In the genomic region with DNA sequence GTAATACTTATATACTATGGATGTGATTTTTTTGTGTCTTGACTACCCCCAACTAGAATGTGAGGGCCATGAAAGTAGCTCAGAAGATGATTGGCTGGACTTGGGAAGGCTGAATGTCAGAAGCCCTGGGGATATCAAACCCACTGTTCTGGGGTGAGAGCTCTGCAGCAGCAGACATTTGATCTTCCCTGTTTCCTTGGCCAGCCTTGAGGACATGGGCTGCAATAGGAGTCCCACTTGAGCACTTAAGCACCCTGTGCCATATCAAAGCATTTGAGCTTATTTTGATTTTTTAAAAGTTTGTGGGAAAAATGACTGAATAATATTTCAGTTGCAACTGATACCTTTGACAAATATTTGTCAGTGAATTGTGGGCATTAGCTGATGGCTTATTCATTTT, we compare ENCODE assay signal across 22 cellular contexts. TPM values are rescaled to one million over a fixed set of nuclear protein-coding genes. Genes with fewer than 3 reads are reported as not detected.
DNase-seq lines count a peak whose midpoint lies in the region; ATAC-seq, FAIRE-seq and TF ChIP-seq lines count a peak whose summit lies in the region.
"Had no signal": no experiment of that assay in that cellular context is flagged by ENCODE, and none has a peak within 500 bp of the region (broad histone marks: within the 10 kb centered on the region; RNA-seq: fewer than 3 reads in every experiment).

No MANE protein-coding gene starts in this region.

- H3K36me3 Mint-ChIP-seq in astrocyte (ENCODE audit: low read depth, unreplicated experiment) (peaks cover 5% of the 10 kb centered on the region), CD14-positive monocyte (peaks cover 12 to 15% of the 10 kb centered on the region in 2 donors)

- H3K4me2 ChIP-seq in astrocyte (ENCODE audit: low read length): no peak overlapping the region
- H3K4me2 ChIP-seq in osteoblast (ENCODE audit: insufficient read depth, low read length): no peak overlapping the region

- TF ChIP-seq CTCF in astrocyte (IDR thresholded peaks at IDR 0.05; ENCODE audit: insufficient read depth, low read depth, low read length): no peak
- TF ChIP-seq CTCF in osteoblast (IDR thresholded peaks at IDR 0.05; ENCODE audit: extremely low read depth, low read depth, low read length): no peak
- no peak for TF ChIP-seq CTCF in CD14-positive monocyte (IDR thresholded peaks at IDR 0.05)

- H3K27ac Mint-ChIP-seq in astrocyte (ENCODE audit: unreplicated experiment): peak overlapping the region; percentile 44
- H3K27ac Mint-ChIP-seq in CD14-positive monocyte: peak overlapping the region in 1 of 7 donors; percentile 66
- H3K27ac Mint-ChIP-seq: activated T-helper 17 cell treated with anti-CD3 and anti-CD28 coated beads, Interleukin-2, amount 50 U/mL, for 72 hours had no signal

- H2AFZ ChIP-seq in astrocyte (ENCODE audit: low read depth, low read length) (no peak overlapping the region), osteoblast (ENCODE audit: low read length) (no peak overlapping the region)

- H3K27me3 Mint-ChIP-seq in astrocyte (ENCODE audit: low read depth, unreplicated experiment) (no peaks in the 10 kb centered on the region), CD14-positive monocyte (ENCODE audit: low read depth in 3 of 3) (peaks cover 0 to 2% (median 0%) of the 10 kb centered on the region in 3 donors)
- H3K27me3 Mint-ChIP-seq: activated T-helper 17 cell treated with anti-CD3 and anti-CD28 coated beads, Interleukin-2, amount 50 U/mL, for 72 hours had no signal

- peaks cover 1% of the 10 kb centered on the region for H3K9me3 Mint-ChIP-seq in astrocyte (ENCODE audit: unreplicated experiment)
- no peaks in the 10 kb centered on the region for H3K9me3 Mint-ChIP-seq in CD14-positive monocyte
- H3K9me3 Mint-ChIP-seq: activated T-helper 17 cell treated with anti-CD3 and anti-CD28 coated beads, Interleukin-2, amount 50 U/mL, for 72 hours had no signal

- H3K4me1 ChIP-seq in astrocyte (ENCODE audit: insufficient read depth, low read length): peaks cover 6% of the 10 kb centered on the region
- peaks cover 10% of the 10 kb centered on the region for H3K4me1 ChIP-seq in osteoblast (ENCODE audit: insufficient read depth, low read length)

- intact Hi-C loops in CD14-positive monocyte (cut with micrococcal nuclease): no loop called here

- peaks cover 73% of the 10 kb centered on the region for H3K79me2 ChIP-seq in astrocyte (ENCODE audit: insufficient read depth, low read length)
- H3K79me2 ChIP-seq in osteoblast (ENCODE audit: insufficient read depth, low read length): peaks cover 58% of the 10 kb centered on the region

- H4K20me1 ChIP-seq in astrocyte (ENCODE audit: insufficient read depth, low read length) (peaks cover 5% of the 10 kb centered on the region), osteoblast (ENCODE audit: insufficient read depth, low read length) (no peaks in the 10 kb centered on the region)

- no peak overlapping the region for H3K4me3 ChIP-seq in astrocyte (ENCODE audit: insufficient read depth, low read depth, low read length)
- no peak overlapping the region for H3K4me3 ChIP-seq in osteoblast (ENCODE audit: insufficient read depth, low read length)
- H3K4me3 ChIP-seq: transverse colon had no signal

- no peak overlapping the region for H3K27ac ChIP-seq in astrocyte (ENCODE audit: low read depth, low read length)
- no peak overlapping the region for H3K27ac ChIP-seq in osteoblast (ENCODE audit: low read depth, low read length)
- H3K27ac ChIP-seq: 22Rv1, transverse colon had no signal

- H3K9me3 ChIP-seq in astrocyte (ENCODE audit: insufficient read depth, low read depth, low read length) (no peaks in the 10 kb centered on the region), osteoblast (ENCODE audit: low read depth, low read length) (no peaks in the 10 kb centered on the region)
- H3K9me3 ChIP-seq: transverse colon had no signal

- H3K4me3 Mint-ChIP-seq in astrocyte (ENCODE audit: unreplicated experiment) (no peak overlapping the region), CD14-positive monocyte (no peak overlapping the region)
- H3K4me3 Mint-ChIP-seq: activated T-helper 17 cell treated with anti-CD3 and anti-CD28 coated beads, Interleukin-2, amount 50 U/mL, for 72 hours had no signal

- ATAC-seq in HG03066 (IDR thresholded peaks at IDR 0.05; ENCODE audit: low read depth, unreplicated experiment) (peak; percentile 12), HG03095 (IDR thresholded peaks at IDR 0.05; ENCODE audit: unreplicated experiment) (no peak)
- ATAC-seq: activated T-helper 17 cell treated with anti-CD3 and anti-CD28 coated beads, Interleukin-2, amount 50 U/mL, for 72 hours had no signal

- H3K36me3 ChIP-seq in astrocyte (ENCODE audit: insufficient read depth, low read length): no peaks in the 10 kb centered on the region
- no peaks in the 10 kb centered on the region for H3K36me3 ChIP-seq in osteoblast (ENCODE audit: insufficient read depth, low read length)
- H3K36me3 ChIP-seq: transverse colon had no signal

- no peak for FAIRE-seq in astrocyte (lab: Jason Lieb, UNC)

- no peak overlapping the region for H3K9ac ChIP-seq in astrocyte (ENCODE audit: low read length)

- H3K27me3 ChIP-seq in astrocyte (ENCODE audit: insufficient read depth, low read length) (no peaks in the 10 kb centered on the region), osteoblast (ENCODE audit: insufficient read depth, low read length) (no peaks in the 10 kb centered on the region)
- H3K27me3 ChIP-seq: transverse colon had no signal

- H3K4me1 Mint-ChIP-seq in astrocyte (ENCODE audit: low read depth, unreplicated experiment) (peaks cover 42% of the 10 kb centered on the region), CD14-positive monocyte (peaks cover 6% of the 10 kb centered on the region)

- peak; percentile 13 for DNase-seq in DMS79 treated with DMSO at 0.1 percent for 48 hours (lab: John Stamatoyannopoulos, UW)
- no peak for DNase-seq in DMS79 (lab: John Stamatoyannopoulos, UW)
- no peak for DNase-seq in astrocyte (ENCODE audit: low read depth)
- DNase-seq in osteoblast (ENCODE audit: insufficient read length, low spot score, missing footprints): peak; percentile 73
- DNase-seq in CD14-positive monocyte (ENCODE audit: low spot score): no peak
- DNase-seq in NCI-H226: no peak
- DNase-seq: activated CD4-positive, CD25-positive, alpha-beta regulatory T cell; activated CD8-positive, alpha-beta memory T cell treated with anti-CD3 and anti-CD28 coated beads for 24 hours; caudate nucleus; effector memory CD4-positive, alpha-beta T cell; KG1; kidney glomerular epithelial cell; mesenchymal stem cell; NCI-H1092 treated with DMSO at 0.1 percent for 48 hours; SHP77; stimulated activated CD4-positive, alpha-beta T cell treated with anti-CD3 and anti-CD28 coated beads, Interleukin-15, amount 100 ng/mL, for 24 hours; stimulated activated naive CD4-positive, alpha-beta T cell treated with Interleukin-2 at 50 U/mL for 16 hours; transverse colon had no signal

RNA-seq across cellular contexts. Expression of a gene that starts 21.7 kb away (rescaled TPM):
- total RNA-seq in astrocyte: 28.8 and 31.6 TPM in 2 replicates
- 13.0 and 14.4 TPM in 2 replicates for total RNA-seq in osteoblast
- 1 to 10 TPM; 6.9 to 7.9 TPM for polyA plus RNA-seq in CD14-positive monocyte

RNA-seq across cellular contexts. Expression of a gene that starts 21.9 kb away (rescaled TPM):
- 16.8 and 17.1 TPM in 2 replicates for total RNA-seq in astrocyte
- 13.3 and 15.2 TPM in 2 replicates for total RNA-seq in osteoblast
- 10 to 100 TPM; 11.5 to 14.9 TPM for polyA plus RNA-seq in CD14-positive monocyte

Comparison
In these comparisons a context has a peak if more than half of its experiments do, and no peak if none do; other contexts are left out.
1. DNase-seq: peak in DMS79 treated with DMSO at 0.1 percent for 48 hours (single experiment) and osteoblast (single experiment); none in DMS79 (single experiment), astrocyte (single experiment), CD14-positive monocyte (single experiment) and NCI-H226 (single experiment).